ENCODE assay signal across 19 cellular contexts in genomic region chr1:240031414-240031813, GRCh38.
DNase-seq lines count a peak whose midpoint lies in the region; TF ChIP-seq lines count a peak whose summit lies in the region.
"Had no signal": no experiment of that assay in that cellular context is flagged by ENCODE, and none has a peak within 500 bp of the region (broad histone marks: within the 10 kb centered on the region; RNA-seq: fewer than 3 reads in every experiment).

No MANE protein-coding gene starts in this region.

- H3K4me3 ChIP-seq in AG09309 (ENCODE audit: control insufficient read depth, low read depth, low read length) = no peak overlapping the region
- H3K4me3 ChIP-seq in epithelial cell of proximal tubule (ENCODE audit: low read depth, low read length) = no peak overlapping the region
- H3K4me3 ChIP-seq: lower lobe of right lung, PC-9 had no signal

- peak; percentile 46 for DNase-seq in AG09309 (ENCODE audit: low read depth)
- peak; percentile 83 for DNase-seq in M059J (ENCODE audit: low read depth)
- DNase-seq in epithelial cell of proximal tubule (ENCODE audit: low read depth) = peak; percentile 49
- DNase-seq in myocyte (ENCODE audit: low read depth) = peak; percentile 35
- no peak for DNase-seq in NCI-H82 (lab: John Stamatoyannopoulos, UW)
- no peak for DNase-seq in NCI-H146 (lab: John Stamatoyannopoulos, UW)
- no peak for DNase-seq in ureter (ENCODE audit: low spot score)
- no peak for DNase-seq in middle frontal gyrus (ENCODE audit: extremely low spot score, low spot score)
- DNase-seq: activated CD4-positive, alpha-beta T cell treated with anti-CD3 and anti-CD28 coated beads, Interleukin-2, amount 10 ng/mL, durations not matched to agents 7 days and 5 days; BE2C; DND-41; effector memory CD4-positive, alpha-beta T cell; hippocampal formation; lower lobe of right lung; NCI-H1694 treated with DMSO at 0.1 percent for 48 hours; NCI-H510A treated with DMSO at 0.1 percent for 48 hours; PC-9; stimulated activated CD4-positive, alpha-beta T cell treated with anti-CD3 and anti-CD28 coated beads, Interleukin-15, amount 100 ng/mL, for 24 hours; T-helper 17 cell had no signal

- TF ChIP-seq CTCF in AG09309 (IDR thresholded peaks at IDR 0.05; ENCODE audit: control insufficient read depth, insufficient read depth, low read depth, low read length, missing control alignments) = no peak
- TF ChIP-seq CTCF in epithelial cell of proximal tubule (conservative IDR thresholded peaks at IDR 0.05; ENCODE audit: low read depth, low read length) = no peak

Comparison
In these comparisons a context has a peak if more than half of its experiments do, and no peak if none do; other contexts are left out.
1. DNase-seq: peak in AG09309 (single experiment), M059J (single experiment), epithelial cell of proximal tubule (single experiment) and myocyte (single experiment); none in NCI-H82 (single experiment), NCI-H146 (single experiment), ureter (single experiment) and middle frontal gyrus (single experiment).